24 cellular contexts compared by ENCODE assay signal in the genomic region with DNA sequence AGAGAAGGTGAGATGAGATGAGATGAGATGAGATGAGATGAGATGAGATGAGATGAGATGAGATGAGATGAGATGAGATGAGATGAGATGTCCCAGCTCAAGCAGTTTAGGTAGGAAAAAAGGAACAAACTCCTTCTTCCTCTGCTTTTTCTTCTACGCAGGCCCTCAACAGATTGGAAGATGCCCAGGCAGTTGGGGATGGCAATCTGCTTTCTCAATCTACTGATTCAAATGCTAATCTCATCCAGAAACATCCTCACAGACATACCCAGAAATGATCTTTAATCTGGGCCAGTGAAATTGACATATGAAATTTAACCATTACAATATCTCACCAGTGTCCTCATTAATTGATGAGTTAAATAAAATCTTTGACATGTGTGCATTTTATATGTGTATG.
A peak's percentile ranks its signal among the peaks of the same experiment; 100 is the strongest.
DNase-seq lines count a peak whose midpoint lies in the region; ATAC-seq, FAIRE-seq and TF ChIP-seq lines count a peak whose summit lies in the region.
"Had no signal": no experiment of that assay in that cellular context is flagged by ENCODE, and none has a peak within 500 bp of the region (broad histone marks: within the 10 kb centered on the region; RNA-seq: fewer than 3 reads in every experiment).

No MANE protein-coding gene starts in this region.

- H2BK5ac ChIP-seq in H1 (ENCODE audit: low read depth, low read length) (peak overlapping the region; percentile 60; the same call in 1 of the 2 replicates), mesendoderm (ENCODE audit: low read length) (no peak overlapping the region)

- no peak overlapping the region for H4K8ac ChIP-seq in H1 (ENCODE audit: extremely low read depth, insufficient read depth, low read length)
- H4K8ac ChIP-seq in mesendoderm (ENCODE audit: low read depth, low read length) = no peak overlapping the region

- no peaks in the 10 kb centered on the region for H3K9me2 ChIP-seq in SK-N-SH

- H3K27ac ChIP-seq in SK-N-SH (ENCODE audit: low read depth in 2 of 2, low read length in 1 of 2) (peak overlapping the region in 1 of 2 experiments; percentile 68; a peak in 1 of 4 replicates), H1 (ENCODE audit: low read depth, low read length) (no peak overlapping the region), mesendoderm (ENCODE audit: low read depth, low read length) (no peak overlapping the region)
- H3K27ac ChIP-seq: BLaER1 had no signal

- no peak overlapping the region for H3K56ac ChIP-seq in H1 (replicated peaks; ENCODE audit: insufficient read length, low read depth, low read length)
- no peak overlapping the region for H3K56ac ChIP-seq in mesendoderm (ENCODE audit: low read length)

- no peak overlapping the region for H4K91ac ChIP-seq in H1 (replicated peaks; ENCODE audit: insufficient read length, low read length)

- no peak for ATAC-seq in SK-N-SH treated with all-trans-retinoic acid at 6 μM for 48 hours
- no peak for ATAC-seq in HG03442 (IDR thresholded peaks at IDR 0.05; ENCODE audit: unreplicated experiment)
- ATAC-seq: GM12878 had no signal

- H2BK20ac ChIP-seq in H1 (ENCODE audit: low read length) = no peak overlapping the region

- DNase-seq in SK-N-SH (no peak), H1 (ENCODE audit: low read depth in 1 of 2, low spot score in 2 of 2) (no peak), mesendoderm (no peak), NCI-H1105 treated with DMSO at 0.1 percent for 48 hours (lab: John Stamatoyannopoulos, UW) (no peak), NCI-H2196 treated with DMSO at 0.1 percent for 48 hours (lab: John Stamatoyannopoulos, UW; ENCODE audit: unreplicated experiment) (no peak)
- DNase-seq: 8988T; ACHN; C1 segment of cervical spinal cord; CD4-positive, alpha-beta memory T cell; CD4-positive, CD25-positive, alpha-beta regulatory T cell; CD8-positive, alpha-beta memory T cell; DMS 273 treated with DMSO at 0.1 percent for 48 hours; DMS79; DND-41; EL; GDM1 had no signal

- no peak overlapping the region for H3K14ac ChIP-seq in H1 (ENCODE audit: insufficient read length)

- H2AFZ ChIP-seq in SK-N-SH (ENCODE audit: low read depth) (no peak overlapping the region), H1 (ENCODE audit: low read length) (no peak overlapping the region)

- TF ChIP-seq EP300 in SK-N-SH (IDR thresholded peaks at IDR 0.05; ENCODE audit: borderline replicate concordance in 1 of 2, low read depth in 1 of 2, low read length in 1 of 2) (peak in 1 of 2 experiments; percentile 6; a peak in 1 of 4 replicates), H1 (IDR thresholded peaks at IDR 0.05; ENCODE audit: borderline replicate concordance in 1 of 2, low read depth in 2 of 2, low read length in 2 of 2) (no peak)

- H3K9me3 ChIP-seq in SK-N-SH (no peaks in the 10 kb centered on the region), H1 (ENCODE audit: insufficient read depth in 2 of 2, low read depth in 1 of 2, low read length in 1 of 2) (peaks cover 0 to 8% of the 10 kb centered on the region in 2 experiments; a peak in 3 of 4 replicates)
- H3K9me3 ChIP-seq: BE2C had no signal

- H3K23me2 ChIP-seq in H1 (ENCODE audit: low read depth, low read length) = no peaks in the 10 kb centered on the region

- H3K79me2 ChIP-seq in SK-N-SH (ENCODE audit: insufficient read depth) = no peaks in the 10 kb centered on the region
- H3K79me2 ChIP-seq in H1 (ENCODE audit: control insufficient read depth in 1 of 2, insufficient read depth in 2 of 2, low read length in 2 of 2) = no peaks in the 10 kb centered on the region
- no peaks in the 10 kb centered on the region for H3K79me2 ChIP-seq in mesendoderm (ENCODE audit: control insufficient read depth, insufficient read depth, low read length)

- H3K79me1 ChIP-seq in H1 (ENCODE audit: low read depth, low read length) (no peaks in the 10 kb centered on the region), mesendoderm (ENCODE audit: low read length) (no peaks in the 10 kb centered on the region)

- CTCF ChIA-PET in SK-N-SH (lab: Yijun Ruan, JAX) (interaction anchor here (1.0 to 1.3 kb wide), 2 partner anchors 23 to 69 kb away, joined by 3 to 5 read pairs; no protein-coding TSS in a partner anchor), H1 (lab: Charles Lee; ENCODE audit: partially characterized antibody) (interaction anchor here (0.8 to 1.2 kb wide), 6 partner anchors 36 to 233 kb away, joined by 3 to 5 read pairs (median 3); no protein-coding TSS in a partner anchor)

- H2BK15ac ChIP-seq in H1 (ENCODE audit: low read length) (no peak overlapping the region), mesendoderm (replicated peaks; ENCODE audit: low read depth) (no peak overlapping the region)

- peak overlapping the region; percentile 61; the same call in 1 of the 2 replicates for H2BK12ac ChIP-seq in H1 (ENCODE audit: low read depth, low read length)

- H3K4me3 ChIP-seq in SK-N-SH (ENCODE audit: low read depth in 2 of 2, low read length in 1 of 2) (no peak overlapping the region), H1 (ENCODE audit: extremely low read depth in 1 of 4, insufficient read depth in 2 of 4, low read depth in 3 of 4, low read length in 4 of 4) (no peak overlapping the region), mesendoderm (ENCODE audit: low read length) (no peak overlapping the region)
- H3K4me3 ChIP-seq: BLaER1, GM12878 had no signal

- no peak overlapping the region for H2AK5ac ChIP-seq in H1 (ENCODE audit: low read depth, low read length)
- no peak overlapping the region for H2AK5ac ChIP-seq in mesendoderm (ENCODE audit: low read length)

- TF ChIP-seq POLR2A in H1 (IDR thresholded peaks at IDR 0.05; ENCODE audit: control extremely low read depth in 1 of 2, low read depth in 2 of 2, low read length in 2 of 2) = no peak

- POLR2A ChIA-PET in SK-N-SH (lab: Yijun Ruan, JAX) (interaction anchor here (0.6 kb wide), 1 partner anchor 94 kb away, joined by 3 read pairs; no protein-coding TSS in a partner anchor), H1 (lab: Charles Lee; ENCODE audit: partially characterized antibody) (no interaction called here)

- peaks cover 18 to 34% of the 10 kb centered on the region in 2 experiments; a peak in 3 of 4 replicates for H3K4me1 ChIP-seq in SK-N-SH (ENCODE audit: control insufficient read depth in 1 of 2, insufficient read depth in 2 of 2, low read depth in 1 of 2, low read length in 1 of 2)
- peaks cover 0 to 8% (median 1%) of the 10 kb centered on the region in 4 experiments; a peak in 3 of 7 replicates for H3K4me1 ChIP-seq in H1 (replicated peaks in 1 of 4; ENCODE audit: control insufficient read depth in 3 of 4, insufficient read depth in 4 of 4, low read length in 3 of 4)
- no peaks in the 10 kb centered on the region for H3K4me1 ChIP-seq in mesendoderm (ENCODE audit: control insufficient read depth, low read depth, low read length)

- H3K18ac ChIP-seq in H1 (ENCODE audit: extremely low read depth, low read length) (no peak overlapping the region), mesendoderm (ENCODE audit: low read length) (peak overlapping the region; percentile 60)

- no peak for FAIRE-seq in H1 (lab: Jason Lieb, UNC)
- FAIRE-seq: A204.1, GM12878, GM12892, GM18507 had no signal

- no peak for TF ChIP-seq RAD21 in SK-N-SH (IDR thresholded peaks at IDR 0.05; ENCODE audit: low read length)
- no peak for TF ChIP-seq RAD21 in H1 (IDR thresholded peaks at IDR 0.05 in 1 of 2, conservative IDR thresholded peaks at IDR 0.05 in 1 of 2; ENCODE audit: low read depth in 2 of 2, low read length in 2 of 2)

- H4K5ac ChIP-seq in H1 (ENCODE audit: insufficient read length, low read depth, low read length) (no peak overlapping the region), mesendoderm (ENCODE audit: low read length) (no peak overlapping the region)

- no peak overlapping the region for H3K9ac ChIP-seq in SK-N-SH
- H3K9ac ChIP-seq in H1 (replicated peaks in 1 of 4; ENCODE audit: extremely low read depth in 1 of 4, low read depth in 3 of 4, low read length in 3 of 4) = no peak overlapping the region; a peak in 1 of 7 replicates
- H3K9ac ChIP-seq in mesendoderm (ENCODE audit: low read length) = no peak overlapping the region
- H3K9ac ChIP-seq: BLaER1 had no signal

- H3K4me2 ChIP-seq in SK-N-SH (no peak overlapping the region), H1 (ENCODE audit: insufficient read depth in 1 of 2, low read depth in 2 of 2, low read length in 2 of 2) (no peak overlapping the region), mesendoderm (ENCODE audit: low read length) (no peak overlapping the region)
- H3K4me2 ChIP-seq: BLaER1 had no signal

- H3K4ac ChIP-seq in H1 (replicated peaks; ENCODE audit: insufficient read length, low read depth, low read length) (no peak overlapping the region), mesendoderm (ENCODE audit: low read depth, low read length) (no peak overlapping the region)

- H3K23ac ChIP-seq in H1 (ENCODE audit: insufficient read length) = no peak overlapping the region
- H3K23ac ChIP-seq in mesendoderm (ENCODE audit: low read length) = no peak overlapping the region

- H3K36me3 ChIP-seq in SK-N-SH (replicated peaks in 1 of 2; ENCODE audit: control insufficient read depth in 1 of 2, insufficient read depth in 2 of 2, low read length in 1 of 2) (no peaks in the 10 kb centered on the region), H1 (ENCODE audit: control insufficient read depth in 2 of 4, insufficient read depth in 4 of 4, low read length in 3 of 4) (no peaks in the 10 kb centered on the region), mesendoderm (ENCODE audit: control insufficient read depth, insufficient read depth, low read length) (no peaks in the 10 kb centered on the region)
- H3K36me3 ChIP-seq: BE2C, BLaER1 had no signal

- H3K27me3 ChIP-seq in SK-N-SH (ENCODE audit: insufficient read depth) (no peaks in the 10 kb centered on the region), H1 (replicated peaks in 1 of 4; ENCODE audit: control insufficient read depth in 3 of 4, extremely low read depth in 1 of 4, insufficient read depth in 3 of 4, low read length in 3 of 4) (no peaks in the 10 kb centered on the region), mesendoderm (ENCODE audit: insufficient read depth, low read length, poor library complexity) (no peaks in the 10 kb centered on the region)
- H3K27me3 ChIP-seq: BE2C, BLaER1 had no signal

- TF ChIP-seq CTCF in SK-N-SH (IDR thresholded peaks at IDR 0.05) (no peak), H1 (IDR thresholded peaks at IDR 0.05; ENCODE audit: control extremely low read depth in 1 of 3, insufficient read depth in 1 of 3, low read depth in 1 of 3, low read length in 3 of 3) (no peak)

- peaks cover 10% of the 10 kb centered on the region for H3F3A ChIP-seq in SK-N-SH (replicated peaks; ENCODE audit: insufficient read depth)

- WGBS in SK-N-SH (ENCODE audit: low lambda C conversion rate) = 81% methylated on average over 1 of the region's 1 CpG
- WGBS in H1 (ENCODE audit: extremely low coverage in 1 of 2, insufficient coverage in 1 of 2, insufficient read length in 1 of 2, insufficient replicate concordance in 2 of 2, low coverage in 1 of 2, low lambda C conversion rate in 2 of 2, missing lambda C conversion rate in 1 of 2), 2 experiments = 91% methylated on average over 1 of the region's 1 CpG; no CpG with 5 or more reads in 1 of the 2 experiments
- WGBS in mesendoderm (ENCODE audit: extremely low coverage, insufficient coverage, low lambda C conversion rate) = no CpG with 5 or more reads among the region's 1 CpG

- H4K20me1 ChIP-seq in SK-N-SH (ENCODE audit: insufficient read depth) = no peaks in the 10 kb centered on the region
- H4K20me1 ChIP-seq in H1 (replicated peaks in 1 of 2; ENCODE audit: control insufficient read depth in 1 of 2, insufficient read depth in 2 of 2, low read length in 2 of 2) = no peaks in the 10 kb centered on the region
- H4K20me1 ChIP-seq: BLaER1 had no signal

- H2BK120ac ChIP-seq in H1 (replicated peaks; ENCODE audit: low read depth, low read length) (no peak overlapping the region), mesendoderm (ENCODE audit: low read depth, low read length) (no peak overlapping the region)
